In genomic region chr5:17042041-17042440, GRCh38 we compare ENCODE assay signal across 23 cellular contexts.
A peak's percentile ranks its signal among the peaks of the same experiment; 100 is the strongest.
DNase-seq lines count a peak whose midpoint lies in the region; ATAC-seq, FAIRE-seq and TF ChIP-seq lines count a peak whose summit lies in the region.
"Had no signal": no experiment of that assay in that cellular context is flagged by ENCODE, and none has a peak within 500 bp of the region (broad histone marks: within the 10 kb centered on the region; RNA-seq: fewer than 3 reads in every experiment).

No MANE protein-coding gene starts in this region.

- H3K23ac ChIP-seq in IMR-90 (ENCODE audit: low read depth, low read length) (no peak overlapping the region), H1 (ENCODE audit: insufficient read length) (no peak overlapping the region)

- dilution Hi-C loops in IMR-90 (cut with HindIII; ENCODE audit: low sequenced_read_pairs, unreplicated experiment) = no loop called here

- H4K91ac ChIP-seq in IMR-90 (ENCODE audit: insufficient read depth, low read depth, low read length) (no peak overlapping the region), H1 (replicated peaks; ENCODE audit: insufficient read length, low read length) (no peak overlapping the region)

- H3K27me3 Mint-ChIP-seq in endothelial cell (ENCODE audit: unreplicated experiment) = peaks cover 2% of the 10 kb centered on the region
- no peaks in the 10 kb centered on the region for H3K27me3 Mint-ChIP-seq in activated CD8-positive, alpha-beta memory T cell treated with anti-CD3 and anti-CD28 coated beads, Interleukin-2, amount 10 ng/mL, durations not matched to agents 7 days and 5 days
- no peaks in the 10 kb centered on the region for H3K27me3 Mint-ChIP-seq in effector memory CD8-positive, alpha-beta T cell
- H3K27me3 Mint-ChIP-seq: T-cell had no signal

- H2BK15ac ChIP-seq in IMR-90 (ENCODE audit: low read depth, low read length) = no peak overlapping the region
- H2BK15ac ChIP-seq in H1 (ENCODE audit: low read length) = 0 out of 2 replicates have a peak overlapping the region, but pooled peaks have one; percentile 49

- H2AFZ ChIP-seq in IMR-90 (replicated peaks; ENCODE audit: low read length, poor library complexity) (no peak overlapping the region), H1 (ENCODE audit: low read length) (no peak overlapping the region)
- H2AFZ ChIP-seq: PC-9 had no signal

- H3K9ac ChIP-seq in IMR-90 (ENCODE audit: low read depth, low read length) (no peak overlapping the region), H1 (replicated peaks in 1 of 4; ENCODE audit: extremely low read depth in 1 of 4, low read depth in 3 of 4, low read length in 3 of 4) (no peak overlapping the region)

- H2AK5ac ChIP-seq in IMR-90 (ENCODE audit: low read depth, low read length) = no peak overlapping the region
- H2AK5ac ChIP-seq in H1 (ENCODE audit: low read depth, low read length) = no peak overlapping the region

- 60% methylated on average over 1 of the region's 5 CpGs; no CpG with 5 or more reads in 1 of the 2 experiments for WGBS in IMR-90 (ENCODE audit: extremely low coverage in 2 of 2, insufficient read length in 1 of 2), 2 experiments
- WGBS in H1 (ENCODE audit: extremely low coverage in 1 of 2, insufficient coverage in 1 of 2, insufficient read length in 1 of 2, insufficient replicate concordance in 2 of 2, low coverage in 1 of 2, low lambda C conversion rate in 2 of 2, missing lambda C conversion rate in 1 of 2), 2 experiments = 67% methylated on average over 5 of the region's 5 CpGs; no CpG with 5 or more reads in 1 of the 2 experiments

- TF ChIP-seq CTCF in IMR-90 (conservative IDR thresholded peaks at IDR 0.05; ENCODE audit: low read depth, low read length) (no peak), H1 (IDR thresholded peaks at IDR 0.05; ENCODE audit: control extremely low read depth in 1 of 3, insufficient read depth in 1 of 3, low read depth in 1 of 3, low read length in 3 of 3) (no peak), endothelial cell (IDR thresholded peaks at IDR 0.05; ENCODE audit: unreplicated experiment) (no peak), upper lobe of right lung (IDR thresholded peaks at IDR 0.05) (no peak)

- H3K4me1 ChIP-seq in IMR-90 (ENCODE audit: control insufficient read depth, insufficient read depth, low read length) = peaks cover 9% of the 10 kb centered on the region
- no peaks in the 10 kb centered on the region for H3K4me1 ChIP-seq in H1 (replicated peaks in 1 of 4; ENCODE audit: control insufficient read depth in 3 of 4, insufficient read depth in 4 of 4, low read length in 3 of 4)
- no peaks in the 10 kb centered on the region for H3K4me1 ChIP-seq in upper lobe of right lung

- in situ Hi-C loops in IMR-90 (cut with MboI; ENCODE audit: low sequenced_read_pairs) = no loop called here

- no peak overlapping the region for H4K5ac ChIP-seq in IMR-90 (ENCODE audit: low read depth, low read length)
- no peak overlapping the region for H4K5ac ChIP-seq in H1 (ENCODE audit: insufficient read length, low read depth, low read length)

- POLR2A ChIA-PET in IMR-90 (lab: Charles Lee; ENCODE audit: unreplicated experiment) (interaction anchor here (0.6 kb wide), 1 partner anchor 391 kb away, joined by 4 read pairs; no protein-coding TSS in a partner anchor), H1 (lab: Charles Lee; ENCODE audit: partially characterized antibody) (interaction anchor here (1.0 kb wide), 2 partner anchors 10 to 193 kb away, joined by 3 read pairs; no protein-coding TSS in a partner anchor)

- FAIRE-seq in H1 (lab: Jason Lieb, UNC) = no peak
- FAIRE-seq: GM12892 had no signal

- DNase-seq in DMS 273 (lab: John Stamatoyannopoulos, UW; ENCODE audit: unreplicated experiment) (peak; percentile 32), DMS 273 treated with DMSO at 0.1 percent for 48 hours (lab: John Stamatoyannopoulos, UW) (no peak), IMR-90 (no peak), H1 (ENCODE audit: low read depth in 1 of 2, low spot score in 2 of 2) (no peak), endothelial cell (ENCODE audit: low spot score) (no peak), upper lobe of right lung (no peak)
- no peak for DNase-seq in activated CD8-positive, alpha-beta memory T cell treated with anti-CD3 and anti-CD28 coated beads, Interleukin-2, amount 10 ng/mL, durations not matched to agents 7 days and 5 days
- no peak for DNase-seq in effector memory CD8-positive, alpha-beta T cell
- DNase-seq: ACHN, DMS79 treated with DMSO at 0.1 percent for 48 hours, GOT3, Karpas-422, NCI-H1694, NCI-H2081 treated with DMSO at 0.1 percent for 48 hours, NCI-H446, NCI-H69, PC-9, SIG-M5, T-cell had no signal

- H3K27me3 ChIP-seq in IMR-90 (ENCODE audit: control insufficient read depth, insufficient read depth, low read length) = no peaks in the 10 kb centered on the region
- H3K27me3 ChIP-seq in H1 (replicated peaks in 1 of 4; ENCODE audit: control insufficient read depth in 3 of 4, extremely low read depth in 1 of 4, insufficient read depth in 3 of 4, low read length in 3 of 4) = no peaks in the 10 kb centered on the region
- H3K27me3 ChIP-seq in upper lobe of right lung = no peaks in the 10 kb centered on the region

- H2AK9ac ChIP-seq in IMR-90 (replicated peaks; ENCODE audit: low read depth, low read length, poor library complexity) = no peak overlapping the region

- TF ChIP-seq RAD21 in IMR-90 (IDR thresholded peaks at IDR 0.05; ENCODE audit: low read length) (no peak), H1 (IDR thresholded peaks at IDR 0.05 in 1 of 2, conservative IDR thresholded peaks at IDR 0.05 in 1 of 2; ENCODE audit: low read depth in 2 of 2, low read length in 2 of 2) (no peak)

- CTCF ChIA-PET in IMR-90 (lab: Yijun Ruan, JAX) = no interaction called here
- CTCF ChIA-PET in H1 (lab: Charles Lee; ENCODE audit: partially characterized antibody) = interaction anchor here (0.9 kb wide), 1 partner anchor 91 kb away, joined by 3 read pairs; no protein-coding TSS in a partner anchor
- CTCF ChIA-PET in activated CD8-positive, alpha-beta memory T cell treated with anti-CD3 and anti-CD28 coated beads, Interleukin-2, amount 10 ng/mL, durations not matched to agents 7 days and 5 days (lab: Charles Lee) = no interaction called here

- H3K9me3 ChIP-seq in IMR-90 (ENCODE audit: control insufficient read depth, insufficient read depth, low read length) (no peaks in the 10 kb centered on the region), H1 (ENCODE audit: insufficient read depth in 2 of 2, low read depth in 1 of 2, low read length in 1 of 2) (no peaks in the 10 kb centered on the region), upper lobe of right lung (no peaks in the 10 kb centered on the region)

- H3K79me1 ChIP-seq in IMR-90 (ENCODE audit: low read depth in 1 of 2, low read length in 2 of 2) (peaks cover 0 to 6% of the 10 kb centered on the region in 2 experiments; a peak in 1 of 4 replicates), H1 (ENCODE audit: low read depth, low read length) (no peaks in the 10 kb centered on the region)

- H3K9me3 Mint-ChIP-seq in endothelial cell (ENCODE audit: unreplicated experiment) = no peaks in the 10 kb centered on the region
- peaks cover 2% of the 10 kb centered on the region for H3K9me3 Mint-ChIP-seq in activated CD8-positive, alpha-beta memory T cell treated with anti-CD3 and anti-CD28 coated beads, Interleukin-2, amount 10 ng/mL, durations not matched to agents 7 days and 5 days (ENCODE audit: low read depth)
- H3K9me3 Mint-ChIP-seq in effector memory CD8-positive, alpha-beta T cell = peaks cover 8 to 19% of the 10 kb centered on the region in 2 donors

- no peak for TF ChIP-seq EP300 in H1 (IDR thresholded peaks at IDR 0.05; ENCODE audit: borderline replicate concordance in 1 of 2, low read depth in 2 of 2, low read length in 2 of 2)

- H2BK120ac ChIP-seq in IMR-90 (ENCODE audit: low read depth, low read length) = 0 out of 2 replicates have a peak overlapping the region, but pooled peaks have one; percentile 18
- H2BK120ac ChIP-seq in H1 (replicated peaks; ENCODE audit: low read depth, low read length) = no peak overlapping the region

- TF ChIP-seq POLR2A in IMR-90 (IDR thresholded peaks at IDR 0.05; ENCODE audit: low read depth, low read length) (no peak), H1 (IDR thresholded peaks at IDR 0.05; ENCODE audit: control extremely low read depth in 1 of 2, low read depth in 2 of 2, low read length in 2 of 2) (no peak)

- no peak overlapping the region for H3K27ac ChIP-seq in IMR-90 (ENCODE audit: insufficient read depth, low read length)
- no peak overlapping the region for H3K27ac ChIP-seq in H1 (ENCODE audit: low read depth, low read length)
- H3K27ac ChIP-seq in upper lobe of right lung = no peak overlapping the region
- H3K27ac ChIP-seq: 22Rv1, PC-9 had no signal

- H3K4ac ChIP-seq in IMR-90 (ENCODE audit: low read depth, low read length) = no peak overlapping the region
- H3K4ac ChIP-seq in H1 (replicated peaks; ENCODE audit: insufficient read length, low read depth, low read length) = no peak overlapping the region

- no peak overlapping the region for H3K4me3 Mint-ChIP-seq in endothelial cell (ENCODE audit: unreplicated experiment)
- no peak overlapping the region for H3K4me3 Mint-ChIP-seq in activated CD8-positive, alpha-beta memory T cell treated with anti-CD3 and anti-CD28 coated beads, Interleukin-2, amount 10 ng/mL, durations not matched to agents 7 days and 5 days
- H3K4me3 Mint-ChIP-seq in effector memory CD8-positive, alpha-beta T cell = no peak overlapping the region
- H3K4me3 Mint-ChIP-seq: CD14-positive monocyte, T-cell had no signal

- no TSS peak for BruUV-seq in IMR-90 (replicated peaks; lab: Mats Ljungman, UMichigan)

- H4K20me1 ChIP-seq in IMR-90 (ENCODE audit: insufficient read depth, low read length) (no peaks in the 10 kb centered on the region), H1 (replicated peaks in 1 of 2; ENCODE audit: control insufficient read depth in 1 of 2, insufficient read depth in 2 of 2, low read length in 2 of 2) (no peaks in the 10 kb centered on the region)

- H3K4me2 ChIP-seq in IMR-90 (ENCODE audit: low read depth, low read length) (no peak overlapping the region), H1 (ENCODE audit: insufficient read depth in 1 of 2, low read depth in 2 of 2, low read length in 2 of 2) (no peak overlapping the region)
- H3K4me2 ChIP-seq: PC-9 had no signal

- ATAC-seq in IMR-90 (ENCODE audit: low read depth) (no peak), upper lobe of right lung (no peak)
- ATAC-seq in activated CD8-positive, alpha-beta memory T cell treated with anti-CD3 and anti-CD28 coated beads, Interleukin-2, amount 10 ng/mL, durations not matched to agents 7 days and 5 days = no peak
- no peak for ATAC-seq in effector memory CD8-positive, alpha-beta T cell (replicated peaks)
- ATAC-seq: HCT116, T-cell had no signal

- peaks cover 11% of the 10 kb centered on the region for H3K4me1 Mint-ChIP-seq in endothelial cell (ENCODE audit: unreplicated experiment)
- no peaks in the 10 kb centered on the region for H3K4me1 Mint-ChIP-seq in activated CD8-positive, alpha-beta memory T cell treated with anti-CD3 and anti-CD28 coated beads, Interleukin-2, amount 10 ng/mL, durations not matched to agents 7 days and 5 days
- no peaks in the 10 kb centered on the region for H3K4me1 Mint-ChIP-seq in effector memory CD8-positive, alpha-beta T cell (ENCODE audit: low read depth in 2 of 2)
- H3K4me1 Mint-ChIP-seq: CD14-positive monocyte, T-cell had no signal

- H3K27ac Mint-ChIP-seq in endothelial cell (ENCODE audit: unreplicated experiment) = no peak overlapping the region
- no peak overlapping the region for H3K27ac Mint-ChIP-seq in activated CD8-positive, alpha-beta memory T cell treated with anti-CD3 and anti-CD28 coated beads, Interleukin-2, amount 10 ng/mL, durations not matched to agents 7 days and 5 days
- H3K27ac Mint-ChIP-seq in effector memory CD8-positive, alpha-beta T cell = no peak overlapping the region
- H3K27ac Mint-ChIP-seq: CD14-positive monocyte, T-cell had no signal

- H3K4me3 ChIP-seq in IMR-90 (ENCODE audit: insufficient read depth, low read depth, low read length) (no peak overlapping the region), H1 (ENCODE audit: extremely low read depth in 1 of 4, insufficient read depth in 2 of 4, low read depth in 3 of 4, low read length in 4 of 4) (no peak overlapping the region), upper lobe of right lung (no peak overlapping the region)
- H3K4me3 ChIP-seq: PC-9 had no signal

- no peak overlapping the region for H2BK12ac ChIP-seq in H1 (ENCODE audit: low read depth, low read length)

- no peaks in the 10 kb centered on the region for H3K36me3 Mint-ChIP-seq in endothelial cell (ENCODE audit: low read depth, unreplicated experiment)
- no peaks in the 10 kb centered on the region for H3K36me3 Mint-ChIP-seq in activated CD8-positive, alpha-beta memory T cell treated with anti-CD3 and anti-CD28 coated beads, Interleukin-2, amount 10 ng/mL, durations not matched to agents 7 days and 5 days
- H3K36me3 Mint-ChIP-seq in effector memory CD8-positive, alpha-beta T cell (ENCODE audit: insufficient read depth) = no peaks in the 10 kb centered on the region
- H3K36me3 Mint-ChIP-seq: CD14-positive monocyte, T-cell had no signal

- no peak overlapping the region for H3K14ac ChIP-seq in IMR-90 (replicated peaks; ENCODE audit: low read depth, low read length)
- no peak overlapping the region for H3K14ac ChIP-seq in H1 (ENCODE audit: insufficient read length)

- peaks cover 10% of the 10 kb centered on the region for H3K9me1 ChIP-seq in IMR-90 (ENCODE audit: insufficient read depth, low read length)

- H3K79me2 ChIP-seq in H1 (ENCODE audit: control insufficient read depth in 1 of 2, insufficient read depth in 2 of 2, low read length in 2 of 2) = no peaks in the 10 kb centered on the region

- H3K18ac ChIP-seq in IMR-90 (ENCODE audit: low read depth, low read length) (no peak overlapping the region), H1 (ENCODE audit: extremely low read depth, low read length) (no peak overlapping the region)

- H3K36me3 ChIP-seq in IMR-90 (ENCODE audit: control insufficient read depth, insufficient read depth, low read length) (no peaks in the 10 kb centered on the region), H1 (ENCODE audit: control insufficient read depth in 2 of 4, insufficient read depth in 4 of 4, low read length in 3 of 4) (no peaks in the 10 kb centered on the region), upper lobe of right lung (no peaks in the 10 kb centered on the region)

- H2BK5ac ChIP-seq in IMR-90 (ENCODE audit: low read depth, low read length, poor library complexity, severe bottlenecking) (no peak overlapping the region), H1 (ENCODE audit: low read depth, low read length) (no peak overlapping the region)

- intact Hi-C loops in IMR-90 (cut with micrococcal nuclease) = no loop called here
- intact Hi-C loops in upper lobe of right lung (cut with DNase I) = no loop called here

- H2BK20ac ChIP-seq in IMR-90 (ENCODE audit: low read depth, low read length) (peak overlapping the region; percentile 40; the same call in 1 of the 2 replicates), H1 (ENCODE audit: low read length) (no peak overlapping the region)

- no peaks in the 10 kb centered on the region for H3K23me2 ChIP-seq in H1 (ENCODE audit: low read depth, low read length)

- H4K8ac ChIP-seq in IMR-90 (ENCODE audit: low read depth in 2 of 2, low read length in 2 of 2) (no peak overlapping the region), H1 (ENCODE audit: extremely low read depth, insufficient read depth, low read length) (no peak overlapping the region)

- H3K56ac ChIP-seq in IMR-90 (ENCODE audit: extremely low read depth, insufficient read depth, low read length) (no peak overlapping the region), H1 (replicated peaks; ENCODE audit: insufficient read length, low read depth, low read length) (no peak overlapping the region)
